Comparison of ENCODE assay signal across 28 cellular contexts in the genomic region with DNA sequence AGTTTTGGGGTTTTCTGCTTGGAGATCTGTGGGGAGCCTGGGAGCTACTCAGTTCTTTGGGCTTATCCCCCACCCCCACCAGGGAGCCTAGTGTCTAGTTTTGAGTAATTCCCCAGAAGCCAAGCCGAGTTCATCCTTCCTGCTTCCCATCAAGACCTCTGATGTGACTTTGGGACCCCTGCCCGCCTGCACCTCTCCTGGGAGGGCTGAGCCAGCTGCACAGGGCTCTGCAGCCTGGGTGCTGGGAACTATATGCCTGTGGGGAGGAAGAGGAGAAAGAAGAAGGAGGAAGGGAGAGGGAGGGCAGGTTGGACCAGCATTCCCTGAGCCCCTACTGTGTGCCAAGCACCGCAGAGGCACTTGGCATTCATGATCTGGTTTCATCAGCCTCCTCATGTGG.
"Had no signal": no experiment of that assay in that cellular context is flagged by ENCODE, and none has a peak within 500 bp of the region (broad histone marks: within the 10 kb centered on the region; RNA-seq: fewer than 3 reads in every experiment).

No MANE protein-coding gene starts in this region.

- H3K4me1 Mint-ChIP-seq: natural killer cell; stimulated activated memory B cell treated with anti-CD40 and anti-IgM and Interleukin-4, amounts not matched to agents 10 μg/mL and 1 μg/mL and 100 μg/mL, for 72 hours had no signal

- H3K27ac ChIP-seq: ovary, parathyroid adenoma, psoas muscle, right lobe of liver, skin epidermis, spleen, stomach, thoracic aorta, thyroid gland, tibial nerve, upper lobe of left lung, vagina had no signal

- DNase-seq: naive thymus-derived CD4-positive, alpha-beta T cell; natural killer cell; nephron progenitor cell; occipital lobe; ovary; psoas muscle; right cardiac atrium; stimulated activated CD4-positive, alpha-beta T cell treated with anti-CD3 and anti-CD28 coated beads, Interleukin-12 subunit alpha, Interleukin-12 subunit beta, amount 100 ng/mL, for 4 hours; stimulated activated CD4-positive, alpha-beta T cell treated with anti-CD3 and anti-CD28 coated beads, Interleukin-1b, Interleukin-23, amount 100 ng/mL, for 48 hours; stimulated activated CD4-positive, alpha-beta T cell treated with anti-CD3 and anti-CD28 coated beads, Interleukin-4, amount 100 ng/mL, for 1 hour; stimulated activated CD4-positive, alpha-beta T cell treated with anti-CD3 and anti-CD28 coated beads, Interleukin-4, amount 100 ng/mL, for 4 hours; stimulated activated CD8-positive, alpha-beta memory T cell treated with anti-CD3 and anti-CD28 coated beads, Interleukin-4, amount 100 ng/mL, for 48 hours; stimulated activated naive CD4-positive, alpha-beta T cell; stomach; thyroid gland; trophoblast cell; upper lobe of left lung had no signal

- H3K9me3 Mint-ChIP-seq: naive thymus-derived CD4-positive, alpha-beta T cell; natural killer cell; nephron progenitor cell; neural crest cell; stimulated activated memory B cell treated with anti-CD40 and anti-IgM and Interleukin-4, amounts not matched to agents 10 μg/mL and 1 μg/mL and 100 μg/mL, for 72 hours; stimulated activated naive CD8-positive, alpha-beta T cell treated with anti-CD3 and anti-CD28 coated beads, Interleukin-15, Interleukin-2, amounts not matched to agents 100 ng/mL and 50 ng/mL, for 24 hours had no signal

- H3K79me2 ChIP-seq: parathyroid adenoma had no signal

- H3K4me1 ChIP-seq: parathyroid adenoma, psoas muscle, right lobe of liver, spleen, stomach, thyroid gland, tibial nerve, upper lobe of left lung, vagina had no signal

- H3K27me3 ChIP-seq: ovary, right lobe of liver, thyroid gland, tibial nerve, upper lobe of left lung, vagina had no signal

- H3K4me2 ChIP-seq: smooth muscle cell had no signal

- H3K9ac ChIP-seq: parathyroid adenoma had no signal

- H3K9me3 ChIP-seq: ovary, psoas muscle, right lobe of liver, spleen, stomach, thoracic aorta, thyroid gland, tibial nerve, upper lobe of left lung, vagina had no signal

- H3K4me3 ChIP-seq: ovary, psoas muscle, right lobe of liver, skin epidermis, smooth muscle cell, spleen, stomach, thoracic aorta, thyroid gland, tibial nerve, upper lobe of left lung, vagina had no signal

- H3K27ac Mint-ChIP-seq: naive thymus-derived CD4-positive, alpha-beta T cell; natural killer cell; nephron progenitor cell; stimulated activated memory B cell treated with anti-CD40 and anti-IgM and Interleukin-4, amounts not matched to agents 10 μg/mL and 1 μg/mL and 100 μg/mL, for 72 hours; stimulated activated naive CD8-positive, alpha-beta T cell treated with anti-CD3 and anti-CD28 coated beads, Interleukin-15, Interleukin-2, amounts not matched to agents 100 ng/mL and 50 ng/mL, for 24 hours had no signal

- H3K4me3 Mint-ChIP-seq: naive thymus-derived CD4-positive, alpha-beta T cell; natural killer cell; nephron progenitor cell; neural crest cell; stimulated activated memory B cell treated with anti-CD40 and anti-IgM and Interleukin-4, amounts not matched to agents 10 μg/mL and 1 μg/mL and 100 μg/mL, for 72 hours; stimulated activated naive CD8-positive, alpha-beta T cell treated with anti-CD3 and anti-CD28 coated beads, Interleukin-15, Interleukin-2, amounts not matched to agents 100 ng/mL and 50 ng/mL, for 24 hours had no signal

- H3K36me3 Mint-ChIP-seq: natural killer cell; stimulated activated memory B cell treated with anti-CD40 and anti-IgM and Interleukin-4, amounts not matched to agents 10 μg/mL and 1 μg/mL and 100 μg/mL, for 72 hours had no signal

- H3K36me3 ChIP-seq: ovary, right lobe of liver, spleen, stomach, thoracic aorta, thyroid gland, tibial nerve, upper lobe of left lung, vagina had no signal

- H2AFZ ChIP-seq: parathyroid adenoma had no signal
